8 cellular contexts compared by ENCODE assay signal in the genomic region with DNA sequence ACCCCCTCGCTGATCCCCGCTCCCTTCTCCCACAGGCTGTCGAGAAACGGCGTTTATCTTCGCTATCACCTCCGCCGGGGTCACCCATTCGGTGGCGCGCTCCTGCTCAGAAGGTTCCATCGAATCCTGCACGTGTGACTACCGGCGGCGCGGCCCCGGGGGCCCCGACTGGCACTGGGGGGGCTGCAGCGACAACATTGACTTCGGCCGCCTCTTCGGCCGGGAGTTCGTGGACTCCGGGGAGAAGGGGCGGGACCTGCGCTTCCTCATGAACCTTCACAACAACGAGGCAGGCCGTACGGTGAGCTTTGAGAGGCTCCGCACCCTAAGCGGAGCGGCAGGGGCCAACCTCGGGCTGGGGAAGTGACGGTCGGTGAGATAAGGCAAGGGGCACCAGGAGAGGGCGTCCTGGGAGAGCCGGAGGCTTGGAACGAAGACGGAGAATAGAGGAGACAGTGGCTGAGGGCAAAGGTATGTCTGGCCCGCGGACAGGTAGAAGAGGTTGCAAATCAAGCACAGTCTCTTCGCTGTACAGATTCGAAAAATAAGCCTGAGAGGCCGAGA.
A peak's percentile ranks its signal among the peaks of the same experiment; 100 is the strongest.
DNase-seq lines count a peak whose midpoint lies in the region; ATAC-seq lines count a peak whose summit lies in the region.

No MANE protein-coding gene starts in this region.

- H3K9me3 Mint-ChIP-seq in stimulated activated naive CD8-positive, alpha-beta T cell treated with anti-CD3 and anti-CD28 coated beads, Interleukin-15, amount 100 ng/mL, for 72 hours = no peaks in the 10 kb centered on the region

- H3K27ac ChIP-seq in iPS-20b (ENCODE audit: low read length) = no peak overlapping the region

- no peak overlapping the region for H3K27ac Mint-ChIP-seq in stimulated activated naive CD8-positive, alpha-beta T cell treated with anti-CD3 and anti-CD28 coated beads, Interleukin-15, amount 100 ng/mL, for 72 hours

- peaks cover 99% of the 10 kb centered on the region for H3K27me3 ChIP-seq in iPS-20b (ENCODE audit: insufficient read depth, low read length)

- H3K4me1 Mint-ChIP-seq in stimulated activated naive CD8-positive, alpha-beta T cell treated with anti-CD3 and anti-CD28 coated beads, Interleukin-15, amount 100 ng/mL, for 72 hours = peaks cover 54% of the 10 kb centered on the region

- peaks cover 82% of the 10 kb centered on the region for H3K27me3 Mint-ChIP-seq in stimulated activated naive CD8-positive, alpha-beta T cell treated with anti-CD3 and anti-CD28 coated beads, Interleukin-15, amount 100 ng/mL, for 72 hours

- ATAC-seq in stimulated activated naive CD8-positive, alpha-beta T cell treated with anti-CD3 and anti-CD28 coated beads, Interleukin-15, amount 100 ng/mL, for 72 hours = no peak
- ATAC-seq in HG02642 (IDR thresholded peaks at IDR 0.05; ENCODE audit: poor library complexity, unreplicated experiment) = no peak

- H3K4me3 ChIP-seq in iPS-20b (ENCODE audit: low read length) = peak overlapping the region; percentile 59

- DNase-seq in activated T-cell treated with anti-CD3 and anti-CD28 coated beads for 48 hours (ENCODE audit: low read depth) (peak; percentile 29), activated T-cell treated with anti-CD3 and anti-CD28 coated beads for 4 hours (no peak), glomerular visceral epithelial cell (ENCODE audit: extremely low spot score) (no peak), NCI-H1048 (lab: John Stamatoyannopoulos, UW) (no peak)
- DNase-seq in activated CD8-positive, alpha-beta memory T cell treated with anti-CD3 and anti-CD28 coated beads, Interleukin-2, amount 50 U/mL, for 4 hours = peak; percentile 44
- no peak for DNase-seq in stimulated activated naive CD8-positive, alpha-beta T cell treated with anti-CD3 and anti-CD28 coated beads, Interleukin-15, amount 100 ng/mL, for 72 hours

- no peak overlapping the region for H3K9ac ChIP-seq in iPS-20b (ENCODE audit: low read depth, low read length)

- H3K4me1 ChIP-seq in iPS-20b (ENCODE audit: insufficient read depth, low read length) = peaks cover 5% of the 10 kb centered on the region; the same call in 1 of the 2 replicates

- H3K4me3 Mint-ChIP-seq in stimulated activated naive CD8-positive, alpha-beta T cell treated with anti-CD3 and anti-CD28 coated beads, Interleukin-15, amount 100 ng/mL, for 72 hours = peak overlapping the region; percentile 78 to 84

- no peaks in the 10 kb centered on the region for H3K36me3 ChIP-seq in iPS-20b (ENCODE audit: insufficient read depth, low read depth, low read length)

- peaks cover 11% of the 10 kb centered on the region; the same call in 1 of the 2 replicates for H3K9me3 ChIP-seq in iPS-20b (ENCODE audit: insufficient read depth, low read depth, low read length)

Comparison
In these comparisons a context has a peak if more than half of its experiments do, and no peak if none do; other contexts are left out.
1. DNase-seq: peak in activated T-cell treated with anti-CD3 and anti-CD28 coated beads for 48 hours (single experiment) and activated CD8-positive, alpha-beta memory T cell treated with anti-CD3 and anti-CD28 coated beads, Interleukin-2, amount 50 U/mL, for 4 hours (single experiment); none in activated T-cell treated with anti-CD3 and anti-CD28 coated beads for 4 hours (single experiment), stimulated activated naive CD8-positive, alpha-beta T cell treated with anti-CD3 and anti-CD28 coated beads, Interleukin-15, amount 100 ng/mL, for 72 hours (0 of 2), glomerular visceral epithelial cell (single experiment) and NCI-H1048 (single experiment).